ENCODE assay signal across 19 cellular contexts in genomic region chr14:56127156-56127555, GRCh38.
"Had no signal": no experiment of that assay in that cellular context is flagged by ENCODE, and none has a peak within 500 bp of the region (broad histone marks: within the 10 kb centered on the region; RNA-seq: fewer than 3 reads in every experiment).

No MANE protein-coding gene starts in this region.

- DNase-seq: activated B cell treated with CpG ODN at 0.5 μM for 24 hours; activated CD4-positive, alpha-beta memory T cell treated with anti-CD3 and anti-CD28 coated beads for 36 hours; activated CD4-positive, alpha-beta T cell treated with anti-CD3 and anti-CD28 coated beads for 4 hours; activated naive CD4-positive, alpha-beta T cell treated with Interleukin-2 at 50 U/mL for 16 hours; activated T-cell treated with anti-CD3 and anti-CD28 coated beads, Interleukin-2, amount 50 U/mL, for 24 hours; anterior cingulate cortex; effector CD4-positive, alpha-beta T cell; immature natural killer cell; kidney glomerular epithelial cell; left ventricle myocardium superior; nephron progenitor cell; stimulated activated naive CD8-positive, alpha-beta T cell treated with anti-CD3 and anti-CD28 coated beads, Interleukin-15, Interleukin-2, amounts not matched to agents 100 U/mL and 50 U/mL, for 24 hours; substantia nigra; tibial artery had no signal

- H3K27me3 ChIP-seq: esophagus muscularis mucosa, right atrium auricular region, tibial artery had no signal

- H3K9me3 ChIP-seq: esophagus muscularis mucosa, prostate gland, right atrium auricular region, tibial artery had no signal

- H3K27ac ChIP-seq: esophagus muscularis mucosa, prostate gland, right atrium auricular region, tibial artery had no signal

- H3K9me3 Mint-ChIP-seq: activated B cell treated with CpG ODN at 0.5 μM for 24 hours; activated CD4-positive, alpha-beta memory T cell treated with anti-CD3 and anti-CD28 coated beads for 36 hours; activated T-cell treated with anti-CD3 and anti-CD28 coated beads, Interleukin-2, amount 50 U/mL, for 24 hours; activated T-helper 2 cell treated with anti-CD3 and anti-CD28 coated beads, Interferon-gamma antibody, Interleukin-2, Interleukin-4, amounts not matched to agents 10 μg/mL and 5 μg/mL and 100 μg/mL, durations not matched to agents 14 hours and 24 hours and 36 hours; immature natural killer cell; nephron progenitor cell; T-helper 2 cell treated with Interferon-gamma antibody and Interleukin-4, amounts not matched to agents 5 μg/mL and 100 μg/mL, for 36 hours had no signal

- H3K36me3 ChIP-seq: esophagus muscularis mucosa, prostate gland, right atrium auricular region, tibial artery had no signal

- H3K27ac Mint-ChIP-seq: activated B cell treated with CpG ODN at 0.5 μM for 24 hours; activated CD4-positive, alpha-beta memory T cell treated with anti-CD3 and anti-CD28 coated beads for 36 hours; activated T-cell treated with anti-CD3 and anti-CD28 coated beads, Interleukin-2, amount 50 U/mL, for 24 hours; activated T-helper 2 cell treated with anti-CD3 and anti-CD28 coated beads, Interferon-gamma antibody, Interleukin-2, Interleukin-4, amounts not matched to agents 10 μg/mL and 5 μg/mL and 100 μg/mL, durations not matched to agents 14 hours and 24 hours and 36 hours; immature natural killer cell; nephron progenitor cell; T-helper 2 cell treated with Interferon-gamma antibody and Interleukin-4, amounts not matched to agents 5 μg/mL and 100 μg/mL, for 36 hours had no signal

- H3K36me3 Mint-ChIP-seq: activated CD4-positive, alpha-beta memory T cell treated with anti-CD3 and anti-CD28 coated beads for 36 hours; immature natural killer cell had no signal

- H3K4me3 ChIP-seq: esophagus muscularis mucosa, prostate gland, right atrium auricular region, tibial artery had no signal

- H3K27me3 Mint-ChIP-seq: activated B cell treated with CpG ODN at 0.5 μM for 24 hours had no signal

- H3K4me1 ChIP-seq: prostate gland had no signal

- H3K4me3 Mint-ChIP-seq: activated B cell treated with CpG ODN at 0.5 μM for 24 hours; activated CD4-positive, alpha-beta memory T cell treated with anti-CD3 and anti-CD28 coated beads for 36 hours; activated T-cell treated with anti-CD3 and anti-CD28 coated beads, Interleukin-2, amount 50 U/mL, for 24 hours; immature natural killer cell; nephron progenitor cell; T-helper 2 cell treated with Interferon-gamma antibody and Interleukin-4, amounts not matched to agents 5 μg/mL and 100 μg/mL, for 36 hours had no signal

- ATAC-seq: left ventricle myocardium superior; stimulated activated naive CD8-positive, alpha-beta T cell treated with anti-CD3 and anti-CD28 coated beads, Interleukin-15, Interleukin-2, amounts not matched to agents 100 U/mL and 50 U/mL, for 24 hours had no signal
